Comparison of ENCODE assay signal across 8 cellular contexts in genomic region chr3:192957441-192957951, GRCh38. TPM values are rescaled to one million over a fixed set of nuclear protein-coding genes. Genes with fewer than 3 reads are reported as not detected.
A peak's percentile ranks its signal among the peaks of the same experiment; 100 is the strongest.
DNase-seq lines count a peak whose midpoint lies in the region; ATAC-seq and TF ChIP-seq lines count a peak whose summit lies in the region.

No MANE protein-coding gene starts in this region.

- TF ChIP-seq CTCF in epithelial cell of proximal tubule (conservative IDR thresholded peaks at IDR 0.05; ENCODE audit: low read depth, low read length): no peak

- peak; percentile 90 for DNase-seq in GM04503 (ENCODE audit: low read depth)
- peak; percentile 93 for DNase-seq in NOMO-1 treated with dmso at 0.1 percent for 144 hours (lab: John Stamatoyannopoulos, UW; ENCODE audit: unreplicated experiment)
- DNase-seq in epithelial cell of proximal tubule (ENCODE audit: low read depth): peak; percentile 19
- peak; percentile 87 for DNase-seq in pons (ENCODE audit: low spot score)
- no peak for DNase-seq in NCI-H2081 treated with DMSO at 0.1 percent for 48 hours (lab: John Stamatoyannopoulos, UW)
- no peak for DNase-seq in DMS53 treated with DMSO at 0.1 percent for 48 hours (lab: John Stamatoyannopoulos, UW; ENCODE audit: unreplicated experiment)

- no peak overlapping the region for H3K4me3 ChIP-seq in epithelial cell of proximal tubule (ENCODE audit: low read depth, low read length)

- ATAC-seq in GM19328 (IDR thresholded peaks at IDR 0.05; ENCODE audit: unreplicated experiment): no peak
- no peak for ATAC-seq in GM21360 (IDR thresholded peaks at IDR 0.05; ENCODE audit: unreplicated experiment)

RNA-seq across cellular contexts. Expression of gene MB21D2, which starts 39.8 kb away (rescaled TPM):
- total RNA-seq in epithelial cell of proximal tubule: 17.7 and 21.2 TPM in 2 replicates

Comparison
In these comparisons a context has a peak if more than half of its experiments do, and no peak if none do; other contexts are left out.
1. DNase-seq: peak in GM04503 (single experiment), NOMO-1 treated with dmso at 0.1 percent for 144 hours (single experiment), epithelial cell of proximal tubule (single experiment) and pons (single experiment); none in NCI-H2081 treated with DMSO at 0.1 percent for 48 hours (single experiment) and DMS53 treated with DMSO at 0.1 percent for 48 hours (single experiment).